ENCODE assay signal across 9 cellular contexts in genomic region chr5:15500326-15500958, GRCh38. TPM values are rescaled to one million over a fixed set of nuclear protein-coding genes. Genes with fewer than 3 reads are reported as not detected.
A peak's percentile ranks its signal among the peaks of the same experiment; 100 is the strongest.
DNase-seq lines count a peak whose midpoint lies in the region; ATAC-seq and TF ChIP-seq lines count a peak whose summit lies in the region.
"Had no signal": no experiment of that assay in that cellular context is flagged by ENCODE, and none has a peak within 500 bp of the region (broad histone marks: within the 10 kb centered on the region; RNA-seq: fewer than 3 reads in every experiment).

No MANE protein-coding gene starts in this region.

- H3K4me3 Mint-ChIP-seq in H9 (peak overlapping the region; percentile 77 to 89), CD14-positive monocyte (peak overlapping the region in 1 of 2 donors; percentile 75)

- H3K9me3 Mint-ChIP-seq in H9 (no peaks in the 10 kb centered on the region), CD14-positive monocyte (peaks cover 0 to 10% (median 3%) of the 10 kb centered on the region in 7 donors)

- peaks cover 15% of the 10 kb centered on the region for H3K23me2 ChIP-seq in H9 (ENCODE audit: insufficient read length, low read depth, low read length, poor library complexity, severe bottlenecking)

- no peak overlapping the region for H3K18ac ChIP-seq in H9 (ENCODE audit: insufficient read length, low read depth, low read length)

- H3K79me2 ChIP-seq in H9 (ENCODE audit: insufficient read depth, low read length) (no peaks in the 10 kb centered on the region), hepatocyte (peaks cover 31% of the 10 kb centered on the region)

- peaks cover 43 to 48% of the 10 kb centered on the region in 2 experiments for H3K4me1 Mint-ChIP-seq in H9
- no peaks in the 10 kb centered on the region for H3K4me1 Mint-ChIP-seq in CD14-positive monocyte

- H3T11ph ChIP-seq in H9 (ENCODE audit: low read length), result no peak overlapping the region

- H2BK12ac ChIP-seq in H9 (ENCODE audit: insufficient read length, low read depth, low read length), result no peak overlapping the region

- H3K79me1 ChIP-seq in H9 (ENCODE audit: insufficient read depth, low read depth, low read length, poor library complexity, severe bottlenecking), result no peaks in the 10 kb centered on the region

- no peaks in the 10 kb centered on the region for H3K27me3 ChIP-seq in H9 (ENCODE audit: insufficient read depth, low read length)
- no peaks in the 10 kb centered on the region for H3K27me3 ChIP-seq in adrenal gland
- peaks cover 42% of the 10 kb centered on the region for H3K27me3 ChIP-seq in hepatocyte

- H2AFZ ChIP-seq in H9 (ENCODE audit: low read length) (no peak overlapping the region), hepatocyte (peak overlapping the region; percentile 39)

- H2AK5ac ChIP-seq in H9 (ENCODE audit: insufficient read length, low read length), result no peak overlapping the region

- H4K20me1 ChIP-seq in H9 (ENCODE audit: control insufficient read depth, insufficient read depth, insufficient read length) (no peaks in the 10 kb centered on the region), hepatocyte (ENCODE audit: insufficient read depth, poor library complexity, severe bottlenecking) (peaks cover 10% of the 10 kb centered on the region)

- no peak overlapping the region; the same call in 1 of the 2 replicates for H3K14ac ChIP-seq in H9 (ENCODE audit: insufficient read depth, low read length)

- no peak overlapping the region for H3K56ac ChIP-seq in H9 (ENCODE audit: insufficient read length, low read depth, low read length)

- H3K4me1 ChIP-seq in H9 (ENCODE audit: insufficient read depth, low read length) (no peaks in the 10 kb centered on the region), adrenal gland (replicated peaks in 1 of 2) (peaks cover 0 to 21% of the 10 kb centered on the region in 2 donors), hepatocyte (ENCODE audit: insufficient read depth) (peaks cover 10% of the 10 kb centered on the region)

- no CpG with 5 or more reads among the region's 61 CpGs for WGBS in H9 (ENCODE audit: extremely low coverage, insufficient read length, low lambda C conversion rate)
- 0 to 1% (median 1%) methylated on average over 4 to 61 of the region's 61 CpGs; no CpG with 5 or more reads in 1 of the 4 donors for WGBS in adrenal gland, 4 donors
- WGBS in hepatocyte (ENCODE audit: low lambda C conversion rate, missing lambda C conversion rate), result 2% methylated on average over 41 of the region's 61 CpGs

- H3K4me2 ChIP-seq in H9 (ENCODE audit: insufficient read depth, insufficient read length, low read length) (peak overlapping the region; percentile 93), hepatocyte (peak overlapping the region; percentile 98)

- H3K9me3 ChIP-seq in H9 (ENCODE audit: control insufficient read depth, low read depth, low read length), result no peaks in the 10 kb centered on the region
- H3K9me3 ChIP-seq in adrenal gland (replicated peaks in 1 of 3), result no peaks in the 10 kb centered on the region
- H3K9me3 ChIP-seq in hepatocyte (ENCODE audit: low read depth), result no peaks in the 10 kb centered on the region

- H3K27me3 Mint-ChIP-seq in H9 (ENCODE audit: low read depth) (peaks cover 5% of the 10 kb centered on the region), CD14-positive monocyte (ENCODE audit: low read depth in 3 of 3) (peaks cover 30 to 42% (median 40%) of the 10 kb centered on the region in 3 donors)

- no peaks in the 10 kb centered on the region for H3K9me2 ChIP-seq in hepatocyte (replicated peaks; ENCODE audit: insufficient read depth)

- H4K8ac ChIP-seq in H9 (replicated peaks; ENCODE audit: insufficient read length, low read depth, low read length), result no peak overlapping the region

- H2BK5ac ChIP-seq in H9 (ENCODE audit: insufficient read length, low read length), result no peak overlapping the region

- no peak overlapping the region for H4K5ac ChIP-seq in H9 (ENCODE audit: insufficient read length, low read depth, low read length)

- TF ChIP-seq CTCF in H9 (conservative IDR thresholded peaks at IDR 0.05) (no peak), adrenal gland (IDR thresholded peaks at IDR 0.05) (no peak), hepatocyte (IDR thresholded peaks at IDR 0.05; ENCODE audit: poor library complexity) (no peak), retinal pigment epithelial cell (conservative IDR thresholded peaks at IDR 0.05; ENCODE audit: low read depth, low read length) (no peak), CD14-positive monocyte (IDR thresholded peaks at IDR 0.05) (no peak)

- no peak overlapping the region for H2BK20ac ChIP-seq in H9 (ENCODE audit: low read depth, low read length, poor library complexity, severe bottlenecking)

- no peak overlapping the region for H2BK120ac ChIP-seq in H9 (ENCODE audit: low read depth, low read length, poor library complexity, severe bottlenecking)

- no peak overlapping the region for H3K23ac ChIP-seq in H9 (ENCODE audit: insufficient read length, low read depth, low read length)

- DNase-seq in H9 (peak; percentile 46), adrenal gland (peak; percentile 69 to 85 (median 76)), hepatocyte (ENCODE audit: low spot score) (peak; percentile 40), retinal pigment epithelial cell (ENCODE audit: low read depth) (no peak), SKM-1 treated with dmso at 0.1 percent for 144 hours (lab: John Stamatoyannopoulos, UW; ENCODE audit: unreplicated experiment) (no peak), CD14-positive monocyte (ENCODE audit: low spot score) (no peak), HUDEP-2 (lab: John Stamatoyannopoulos, UW; ENCODE audit: unreplicated experiment in 76 of 76) (no peak)

- H3K27ac ChIP-seq in H9 (ENCODE audit: insufficient read length, low read depth, low read length) (no peak overlapping the region), adrenal gland (peak overlapping the region in 4 of 5 donors; percentile 20 to 93 (median 78)), hepatocyte (peak overlapping the region; percentile 91)

- H3K4ac ChIP-seq in H9 (ENCODE audit: low read depth, low read length), result no peak overlapping the region

- H3K9ac ChIP-seq in H9 (ENCODE audit: extremely low read depth, insufficient read length, low read length), result peak overlapping the region; percentile 6

- peak overlapping the region; percentile 41 to 75 (median 50) for H3K4me3 ChIP-seq in adrenal gland
- peak overlapping the region; percentile 88 for H3K4me3 ChIP-seq in hepatocyte
- peak overlapping the region; percentile 83 for H3K4me3 ChIP-seq in retinal pigment epithelial cell (ENCODE audit: low read length)
- H3K4me3 ChIP-seq: K562 had no signal

- H3K36me3 Mint-ChIP-seq in H9 (ENCODE audit: insufficient read depth in 1 of 3, low read depth in 3 of 3) (peaks cover 0 to 11% (median 2%) of the 10 kb centered on the region in 3 experiments; a peak in 4 of 7 replicates), CD14-positive monocyte (no peaks in the 10 kb centered on the region)

- intact Hi-C loops in adrenal gland (cut with DNase I) (no loop called here), CD14-positive monocyte (cut with micrococcal nuclease) (no loop called here)

- no peak overlapping the region for H4K91ac ChIP-seq in H9 (ENCODE audit: insufficient read length, low read depth, low read length)

- no peak for ATAC-seq in HG03342 (IDR thresholded peaks at IDR 0.05; ENCODE audit: unreplicated experiment)
- ATAC-seq: K562 had no signal

- H3K36me3 ChIP-seq in adrenal gland (replicated peaks in 1 of 2) (no peaks in the 10 kb centered on the region), hepatocyte (replicated peaks; ENCODE audit: insufficient read depth, low read depth) (no peaks in the 10 kb centered on the region)

- H3K27ac Mint-ChIP-seq in H9, result no peak overlapping the region; a peak in 1 of 7 replicates
- H3K27ac Mint-ChIP-seq in CD14-positive monocyte, result no peak overlapping the region

- no peak overlapping the region for H2BK15ac ChIP-seq in H9 (ENCODE audit: low read depth, low read length)

- no peak for TF ChIP-seq POLR2A in adrenal gland (IDR thresholded peaks at IDR 0.05)

RNA-seq across cellular contexts. Expression of gene FBXL7, which starts 0.5 kb away (rescaled TPM):
- total RNA-seq in H9 (2021) (13.7 and 14.6 TPM in 2 replicates), adrenal gland (10 to 100 TPM; 28.4 to 59.1 (median 38.3) TPM), hepatocyte (10.3 and 12.1 TPM in 2 replicates)
- polyA plus RNA-seq in adrenal gland (10 to 100 TPM; 22.6 to 44.3 (median 23.2) TPM), hepatocyte (8.4 and 10.6 TPM in 2 replicates), CD14-positive monocyte (not detected)

Comparison
In these comparisons a context has a peak if more than half of its experiments do, and no peak if none do; other contexts are left out.
1. DNase-seq: peak in H9 (single experiment), adrenal gland (7 of 7) and hepatocyte (single experiment); none in retinal pigment epithelial cell (single experiment), SKM-1 treated with dmso at 0.1 percent for 144 hours (single experiment), CD14-positive monocyte (single experiment) and HUDEP-2 (0 of 76).
2. Peak in every context shown above with its lines, with median percentiles within 50 percentile points of each other: H3K4me3 ChIP-seq.